ENCODE assay signal across 34 cellular contexts in genomic region chr6:96821034-96821433, GRCh38. TPM values are rescaled to one million over a fixed set of nuclear protein-coding genes. Genes with fewer than 3 reads are reported as not detected.
"Had no signal": no experiment of that assay in that cellular context is flagged by ENCODE, and none has a peak within 500 bp of the region (broad histone marks: within the 10 kb centered on the region; RNA-seq: fewer than 3 reads in every experiment).

No MANE protein-coding gene starts in this region.

- H3K27ac Mint-ChIP-seq: activated CD4-positive, alpha-beta memory T cell treated with anti-CD3 and anti-CD28 coated beads for 36 hours; activated CD4-positive, alpha-beta T cell treated with anti-CD3 and anti-CD28 coated beads for 36 hours; activated CD4-positive, alpha-beta T cell treated with anti-CD3 and anti-CD28 coated beads, Interleukin-2, amount 10 ng/mL, durations not matched to agents 7 days and 5 days; activated CD8-positive, alpha-beta T cell treated with anti-CD3 and anti-CD28 coated beads for 36 hours; activated naive CD4-positive, alpha-beta T cell treated with anti-CD3 and anti-CD28 coated beads, Interleukin-2, amount 10 ng/mL, durations not matched to agents 7 days and 5 days; activated naive CD4-positive, alpha-beta T cell treated with anti-CD3 and anti-CD28 coated beads, Interleukin-2, amount 50 U/mL, for 24 hours; activated naive CD8-positive, alpha-beta T cell; activated T-helper 1 cell treated with anti-CD3 and anti-CD28 coated beads, Interleukin-12 subunit alpha, Interleukin-12 subunit beta, Interleukin-2, Interleukin-4 antibody, amounts not matched to agents 30 ng/mL and 10 ng/mL and 1 ng/mL, durations not matched to agents 14 hours and 24 hours and 36 hours; activated T-helper 17 cell treated with anti-CD3 and anti-CD28 coated beads, Interleukin-2, amount 50 U/mL, for 72 hours; brain; T-helper 1 cell treated with Interleukin-12 subunit alpha and Interleukin-12 subunit beta and Interleukin-4 antibody, amounts not matched to agents 30 μg/mL and 1 μg/mL, for 36 hours had no signal

- H3K27me3 ChIP-seq: ascending aorta, cardiac muscle cell had no signal

- FAIRE-seq: bronchial epithelial cell, TTC549 had no signal

- H3K27ac ChIP-seq: ascending aorta, cardiac muscle cell, VCaP had no signal

- ATAC-seq: activated CD4-positive, alpha-beta T cell treated with anti-CD3 and anti-CD28 coated beads for 36 hours; activated CD8-positive, alpha-beta T cell treated with anti-CD3 and anti-CD28 coated beads for 36 hours; activated T-cell treated with anti-CD3 and anti-CD28 coated beads, Interleukin-2, amount 50 U/mL, for 4 hours; activated T-helper 17 cell treated with anti-CD3 and anti-CD28 coated beads, Interleukin-2, amount 50 U/mL, for 72 hours had no signal

- H3K27me3 Mint-ChIP-seq: activated CD4-positive, alpha-beta T cell treated with anti-CD3 and anti-CD28 coated beads, Interleukin-2, amount 10 ng/mL, durations not matched to agents 7 days and 5 days; activated naive CD4-positive, alpha-beta T cell treated with anti-CD3 and anti-CD28 coated beads, Interleukin-2, amount 10 ng/mL, durations not matched to agents 7 days and 5 days; activated T-helper 17 cell treated with anti-CD3 and anti-CD28 coated beads, Interleukin-2, amount 50 U/mL, for 72 hours; brain had no signal

- DNase-seq: activated CD4-positive, alpha-beta memory T cell treated with anti-CD3 and anti-CD28 coated beads for 36 hours; activated CD4-positive, alpha-beta T cell treated with anti-CD3 and anti-CD28 coated beads for 1 hour; activated CD4-positive, alpha-beta T cell treated with anti-CD3 and anti-CD28 coated beads for 36 hours; activated CD4-positive, alpha-beta T cell treated with anti-CD3 and anti-CD28 coated beads for 48 hours; activated CD4-positive, alpha-beta T cell treated with anti-CD3 and anti-CD28 coated beads, Interleukin-2, amount 10 ng/mL, durations not matched to agents 7 days and 5 days; activated CD4-positive, CD25-positive, alpha-beta regulatory T cell; activated CD8-positive, alpha-beta memory T cell treated with anti-CD3 and anti-CD28 coated beads, Interleukin-2, amount 50 U/mL, for 4 hours; activated CD8-positive, alpha-beta T cell treated with anti-CD3 and anti-CD28 coated beads for 36 hours; activated effector memory CD4-positive, alpha-beta T cell treated with Interleukin-2 at 50 U/mL for 16 hours; activated gamma-delta T cell; activated naive CD4-positive, alpha-beta T cell treated with anti-CD3 and anti-CD28 coated beads, Interleukin-2, amount 10 ng/mL, durations not matched to agents 7 days and 5 days; activated naive CD4-positive, alpha-beta T cell treated with Interleukin-2 at 50 U/mL for 16 hours; activated T-cell treated with anti-CD3 and anti-CD28 coated beads for 4 hours; activated T-cell treated with anti-CD3 and anti-CD28 coated beads, Interleukin-2, amount 50 U/mL, for 1 hour; activated T-cell treated with anti-CD3 and anti-CD28 coated beads, Interleukin-2, amount 50 U/mL, for 4 hours; activated T-cell treated with anti-CD3 and anti-CD28 coated beads, Interleukin-2, amount 50 U/mL, for 72 hours; amygdala; anterior cingulate cortex; caudate nucleus; cerebellar nuclear complex; T-helper 1 cell; T1000 had no signal

- H3K4me3 Mint-ChIP-seq: activated CD4-positive, alpha-beta memory T cell treated with anti-CD3 and anti-CD28 coated beads for 36 hours; activated CD4-positive, alpha-beta T cell treated with anti-CD3 and anti-CD28 coated beads for 36 hours; activated CD4-positive, alpha-beta T cell treated with anti-CD3 and anti-CD28 coated beads, Interleukin-2, amount 10 ng/mL, durations not matched to agents 7 days and 5 days; activated CD8-positive, alpha-beta T cell treated with anti-CD3 and anti-CD28 coated beads for 36 hours; activated naive CD4-positive, alpha-beta T cell treated with anti-CD3 and anti-CD28 coated beads, Interleukin-2, amount 10 ng/mL, durations not matched to agents 7 days and 5 days; activated naive CD4-positive, alpha-beta T cell treated with anti-CD3 and anti-CD28 coated beads, Interleukin-2, amount 50 U/mL, for 24 hours; activated naive CD8-positive, alpha-beta T cell; activated T-cell treated with anti-CD3 and anti-CD28 coated beads, Interleukin-2, amount 50 U/mL, for 4 hours; activated T-cell treated with anti-CD3 and anti-CD28 coated beads, Interleukin-2, amount 50 U/mL, for 72 hours; activated T-helper 1 cell treated with anti-CD3 and anti-CD28 coated beads, Interleukin-12 subunit alpha, Interleukin-12 subunit beta, Interleukin-2, Interleukin-4 antibody, amounts not matched to agents 30 ng/mL and 10 ng/mL and 1 ng/mL, durations not matched to agents 14 hours and 24 hours and 36 hours; activated T-helper 17 cell treated with anti-CD3 and anti-CD28 coated beads, Interleukin-2, amount 50 U/mL, for 72 hours; brain; central memory CD8-positive, alpha-beta T cell; T-helper 1 cell treated with Interleukin-12 subunit alpha and Interleukin-12 subunit beta and Interleukin-4 antibody, amounts not matched to agents 30 μg/mL and 1 μg/mL, for 36 hours had no signal

- H3K4me3 ChIP-seq: ascending aorta, cardiac muscle cell had no signal

- H3K36me3 ChIP-seq: ascending aorta, cardiac muscle cell had no signal

- H3K9me3 Mint-ChIP-seq: activated CD4-positive, alpha-beta memory T cell treated with anti-CD3 and anti-CD28 coated beads for 36 hours; activated CD4-positive, alpha-beta T cell treated with anti-CD3 and anti-CD28 coated beads, Interleukin-2, amount 10 ng/mL, durations not matched to agents 7 days and 5 days; activated CD8-positive, alpha-beta T cell treated with anti-CD3 and anti-CD28 coated beads for 36 hours; activated naive CD4-positive, alpha-beta T cell treated with anti-CD3 and anti-CD28 coated beads, Interleukin-2, amount 10 ng/mL, durations not matched to agents 7 days and 5 days; activated naive CD4-positive, alpha-beta T cell treated with anti-CD3 and anti-CD28 coated beads, Interleukin-2, amount 50 U/mL, for 24 hours; activated T-cell treated with anti-CD3 and anti-CD28 coated beads, Interleukin-2, amount 50 U/mL, for 4 hours; activated T-helper 1 cell treated with anti-CD3 and anti-CD28 coated beads, Interleukin-12 subunit alpha, Interleukin-12 subunit beta, Interleukin-2, Interleukin-4 antibody, amounts not matched to agents 30 ng/mL and 10 ng/mL and 1 ng/mL, durations not matched to agents 14 hours and 24 hours and 36 hours; activated T-helper 17 cell treated with anti-CD3 and anti-CD28 coated beads, Interleukin-2, amount 50 U/mL, for 72 hours; central memory CD8-positive, alpha-beta T cell; T-helper 1 cell treated with Interleukin-12 subunit alpha and Interleukin-12 subunit beta and Interleukin-4 antibody, amounts not matched to agents 30 μg/mL and 1 μg/mL, for 36 hours had no signal

- H3K4me1 Mint-ChIP-seq: activated CD4-positive, alpha-beta T cell treated with anti-CD3 and anti-CD28 coated beads for 36 hours; activated CD4-positive, alpha-beta T cell treated with anti-CD3 and anti-CD28 coated beads, Interleukin-2, amount 10 ng/mL, durations not matched to agents 7 days and 5 days; activated naive CD4-positive, alpha-beta T cell treated with anti-CD3 and anti-CD28 coated beads, Interleukin-2, amount 10 ng/mL, durations not matched to agents 7 days and 5 days; activated naive CD4-positive, alpha-beta T cell treated with anti-CD3 and anti-CD28 coated beads, Interleukin-2, amount 50 U/mL, for 24 hours; activated T-helper 17 cell treated with anti-CD3 and anti-CD28 coated beads, Interleukin-2, amount 50 U/mL, for 72 hours; central memory CD8-positive, alpha-beta T cell had no signal

- H3K36me3 Mint-ChIP-seq: activated naive CD4-positive, alpha-beta T cell treated with anti-CD3 and anti-CD28 coated beads, Interleukin-2, amount 50 U/mL, for 24 hours; activated naive CD8-positive, alpha-beta T cell had no signal

RNA-seq across cellular contexts. Expression of gene GPR63, which starts 16.2 kb away (rescaled TPM):
- polyA plus RNA-seq: cardiac muscle cell had no signal
